ENCODE assay signal across 22 cellular contexts in genomic region chr1:166616206-166616605, GRCh38.
"Had no signal": no experiment of that assay in that cellular context is flagged by ENCODE, and none has a peak within 500 bp of the region (broad histone marks: within the 10 kb centered on the region; RNA-seq: fewer than 3 reads in every experiment).

No MANE protein-coding gene starts in this region.

- H3K27ac Mint-ChIP-seq: immature natural killer cell, mesothelial cell of epicardium, naive B cell had no signal

- ATAC-seq: foreskin keratinocyte, gastroesophageal sphincter, heart left ventricle, left cardiac atrium, left lung, left ventricle myocardium superior, lower lobe of right lung, mucosa of descending colon had no signal

- H3K4me2 ChIP-seq: hepatocyte had no signal

- H3K9me3 ChIP-seq: esophagus muscularis mucosa, gastroesophageal sphincter, heart left ventricle, left lung, lower lobe of right lung, mucosa of descending colon had no signal

- H3K4me3 Mint-ChIP-seq: immature natural killer cell, mesothelial cell of epicardium, naive B cell had no signal

- FAIRE-seq: endothelial cell of umbilical vein had no signal

- DNase-seq: dermis blood vessel endothelial cell; dorsolateral prefrontal cortex; effector CD4-positive, alpha-beta T cell; effector memory CD4-positive, alpha-beta T cell; foreskin keratinocyte; heart left ventricle; hypothalamus; immature natural killer cell; islet precursor cell; left cardiac atrium; left lung; left ventricle myocardium superior; lower lobe of right lung; mesenchymal stem cell; mucosa of descending colon; naive B cell had no signal

- H3K9me3 Mint-ChIP-seq: mesothelial cell of epicardium, naive B cell had no signal

- H3K4me1 Mint-ChIP-seq: immature natural killer cell, mesothelial cell of epicardium, naive B cell had no signal

- H3K36me3 ChIP-seq: esophagus muscularis mucosa, gastroesophageal sphincter, heart left ventricle, left lung, lower lobe of right lung had no signal

- H3K36me3 Mint-ChIP-seq: immature natural killer cell, mesothelial cell of epicardium, naive B cell had no signal

- H2AFZ ChIP-seq: hepatocyte had no signal

- H3K4me3 ChIP-seq: coronary artery, dorsolateral prefrontal cortex, esophagus muscularis mucosa, gastroesophageal sphincter, heart left ventricle, hepatocyte, left lung, lower lobe of right lung, mucosa of descending colon had no signal

- H3K4me1 ChIP-seq: esophagus muscularis mucosa, foreskin keratinocyte, gastroesophageal sphincter, heart left ventricle, left lung, lower lobe of right lung had no signal

- H3K27ac ChIP-seq: coronary artery, dorsolateral prefrontal cortex, esophagus muscularis mucosa, foreskin keratinocyte, gastroesophageal sphincter, heart left ventricle, hepatocyte, left lung, lower lobe of right lung had no signal

- H3K27me3 ChIP-seq: dorsolateral prefrontal cortex, foreskin keratinocyte, gastroesophageal sphincter, heart left ventricle, hepatocyte, left lung had no signal

- H3K79me2 ChIP-seq: hepatocyte had no signal
